ENCODE assay signal across 8 cellular contexts in the genomic region with DNA sequence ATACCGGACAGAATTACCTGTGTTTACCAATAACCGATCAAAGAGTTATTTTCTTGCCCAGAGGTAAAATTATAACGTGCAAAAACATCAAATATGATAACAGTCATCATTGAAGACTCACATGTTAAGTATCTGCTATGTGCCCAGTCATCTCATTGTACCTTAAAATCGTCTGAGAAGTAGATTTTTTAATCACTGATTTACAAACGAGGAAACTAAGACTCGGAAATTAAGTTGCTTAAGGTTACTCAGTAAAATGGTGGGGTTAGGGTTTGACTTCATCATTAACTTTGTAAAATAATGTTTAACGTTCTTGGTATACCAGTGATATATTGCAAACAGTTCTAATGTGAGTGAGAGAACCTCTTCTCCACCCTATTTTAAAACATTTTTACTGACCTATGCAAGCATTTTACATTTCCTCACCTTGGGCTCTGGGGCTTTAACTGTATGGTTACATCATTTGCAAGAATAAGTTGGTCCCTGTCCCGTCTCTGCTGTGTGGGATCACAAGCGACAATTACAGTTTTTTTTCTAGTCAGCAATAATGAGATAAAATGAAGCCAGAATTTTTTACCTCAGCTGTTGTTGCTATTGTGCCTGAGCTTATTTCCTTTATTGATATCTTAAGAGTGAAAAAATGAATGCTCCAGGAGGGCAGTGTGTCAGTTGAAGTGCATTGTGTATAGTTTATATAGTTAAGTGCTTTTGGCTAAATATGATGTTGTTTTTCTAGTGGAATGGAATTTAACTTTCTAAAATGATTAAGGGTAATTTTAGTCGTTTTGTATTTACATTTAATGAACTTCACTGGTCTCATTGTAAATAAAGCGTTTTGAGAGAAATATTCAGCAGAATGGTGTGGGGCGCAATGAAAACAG. TPM values are rescaled to one million over a fixed set of nuclear protein-coding genes. Genes with fewer than 3 reads are reported as not detected.
DNase-seq lines count a peak whose midpoint lies in the region; ATAC-seq and TF ChIP-seq lines count a peak whose summit lies in the region.

No MANE protein-coding gene starts in this region.

- H3K9me3 Mint-ChIP-seq in IgD-negative memory B cell = peaks cover 0 to 6% (median 2%) of the 10 kb centered on the region in 3 donors

- peak overlapping the region; percentile 85 to 98 (median 96); a peak in 21 of 22 replicates for H3K27ac ChIP-seq in BLaER1 treated with 17β-estradiol and CSF1 and Interleukin-3, amounts not matched to agents 10 nM and 100 nM
- peak overlapping the region; percentile 96 to 99 for H3K27ac ChIP-seq in uterus

- ATAC-seq in GM21737 (IDR thresholded peaks at IDR 0.05; ENCODE audit: unreplicated experiment) = no peak

- peak overlapping the region; percentile 85 to 98 (median 90) for H3K4me2 ChIP-seq in BLaER1 treated with 17β-estradiol and CSF1 and Interleukin-3, amounts not matched to agents 10 nM and 100 nM

- peak overlapping the region; percentile 95 to 100 (median 100) for H3K27ac Mint-ChIP-seq in IgD-negative memory B cell

- H3K4me1 ChIP-seq in BLaER1 treated with 17β-estradiol and CSF1 and Interleukin-3, amounts not matched to agents 10 nM and 100 nM = peaks cover 18 to 41% (median 33%) of the 10 kb centered on the region in 10 experiments
- no peaks in the 10 kb centered on the region for H3K4me1 ChIP-seq in uterus

- H3K27me3 Mint-ChIP-seq in IgD-negative memory B cell = no peaks in the 10 kb centered on the region

- in situ Hi-C loops in astrocyte of the spinal cord (cut with HindIII; ENCODE audit: low sequenced_read_pairs) = no loop called here

- H3K4me1 Mint-ChIP-seq in IgD-negative memory B cell = peaks cover 27 to 39% (median 33%) of the 10 kb centered on the region in 3 donors

- no peak for TF ChIP-seq CTCF in astrocyte of the spinal cord (IDR thresholded peaks at IDR 0.05; ENCODE audit: low read depth, low read length)
- no peak for TF ChIP-seq CTCF in uterus (IDR thresholded peaks at IDR 0.05)

- peaks cover 2% of the 10 kb centered on the region for H3K36me3 Mint-ChIP-seq in IgD-negative memory B cell

- intact Hi-C loops in uterus (cut with DNase I; ENCODE audit: low total_unique reads) = no loop called here

- peak; percentile 18 for DNase-seq in astrocyte of the spinal cord (ENCODE audit: low read depth, low spot score)
- DNase-seq in lung microvascular endothelial cell (ENCODE audit: low read depth in 2 of 2) = peak; percentile 12 to 22
- DNase-seq in uterus = no peak
- no peak for DNase-seq in NCI-H2107 (lab: John Stamatoyannopoulos, UW)
- no peak for DNase-seq in NCI-H510A (lab: John Stamatoyannopoulos, UW)

- H3K9me3 ChIP-seq in BLaER1 treated with 17β-estradiol and CSF1 and Interleukin-3, amounts not matched to agents 10 nM and 100 nM (replicated peaks in 1 of 11) = no peaks in the 10 kb centered on the region
- no peaks in the 10 kb centered on the region for H3K9me3 ChIP-seq in uterus

- peaks cover 0 to 33% (median 17%) of the 10 kb centered on the region in 11 experiments; a peak in 13 of 22 replicates for H3K36me3 ChIP-seq in BLaER1 treated with 17β-estradiol and CSF1 and Interleukin-3, amounts not matched to agents 10 nM and 100 nM
- H3K36me3 ChIP-seq in uterus = no peaks in the 10 kb centered on the region

- peaks cover 4 to 61% (median 24%) of the 10 kb centered on the region in 11 experiments; a peak in 17 of 22 replicates for H4K20me1 ChIP-seq in BLaER1 treated with 17β-estradiol and CSF1 and Interleukin-3, amounts not matched to agents 10 nM and 100 nM

- H3K4me3 Mint-ChIP-seq in IgD-negative memory B cell = peak overlapping the region; percentile 95 to 99 (median 98)

- H3K4me3 ChIP-seq in BLaER1 treated with 17β-estradiol and CSF1 and Interleukin-3, amounts not matched to agents 10 nM and 100 nM = peak overlapping the region; percentile 73 to 94 (median 84)
- peak overlapping the region; percentile 94 for H3K4me3 ChIP-seq in astrocyte of the spinal cord (ENCODE audit: low read depth, low read length)
- H3K4me3 ChIP-seq in uterus = peak overlapping the region; percentile 60 to 92

- no peak for TF ChIP-seq POLR2A in uterus (IDR thresholded peaks at IDR 0.05)

- H3K27me3 ChIP-seq in BLaER1 treated with 17β-estradiol and CSF1 and Interleukin-3, amounts not matched to agents 10 nM and 100 nM = no peaks in the 10 kb centered on the region
- no peaks in the 10 kb centered on the region for H3K27me3 ChIP-seq in uterus

- H3K9ac ChIP-seq in BLaER1 treated with 17β-estradiol and CSF1 and Interleukin-3, amounts not matched to agents 10 nM and 100 nM = peak overlapping the region; percentile 87 to 98 (median 95)

RNA-seq across cellular contexts. Expression of a gene that starts 2.7 kb away (rescaled TPM):
- 34.1 TPM for polyA plus RNA-seq in IgD-negative memory B cell
- total RNA-seq in lung microvascular endothelial cell (6.3 and 7.9 TPM in 2 replicates), uterus (10 to 100 TPM; 17.1 to 77.1 (median 37.9) TPM)

RNA-seq across cellular contexts. Expression of a gene that starts 45.3 kb away (rescaled TPM):
- polyA plus RNA-seq in IgD-negative memory B cell = 26.2 TPM
- total RNA-seq in lung microvascular endothelial cell = 17.9 and 25.2 TPM in 2 replicates
- total RNA-seq in uterus = 10 to 100 TPM; 38.2 to 99.4 (median 76.7) TPM

Comparison
In these comparisons a context has a peak if more than half of its experiments do, and no peak if none do; other contexts are left out.
1. DNase-seq: peak in astrocyte of the spinal cord (single experiment) and lung microvascular endothelial cell (2 of 2); none in uterus (0 of 2), NCI-H2107 (single experiment) and NCI-H510A (single experiment).
2. Peak in every context shown above with its lines, with median percentiles within 50 percentile points of each other: H3K4me3 ChIP-seq.